In the genomic region with DNA sequence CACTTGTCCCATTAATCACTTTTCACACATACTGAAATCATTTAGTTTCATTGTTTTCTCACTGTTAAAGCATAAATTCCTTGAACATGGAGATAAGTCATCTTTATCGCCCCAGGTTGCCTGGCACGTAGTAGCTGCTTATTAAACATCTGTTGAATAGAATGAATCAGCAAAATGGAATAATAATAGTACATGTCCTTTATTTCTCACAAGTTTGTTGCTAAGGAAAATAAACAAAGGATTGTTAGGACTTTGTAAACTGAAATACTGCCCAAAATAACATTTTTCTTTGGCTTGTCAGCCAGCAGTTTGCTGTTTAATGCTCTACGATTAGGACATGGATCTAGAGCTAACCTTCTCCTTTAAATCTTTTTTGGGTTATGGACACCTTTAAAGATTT, we compare ENCODE assay signal across 18 cellular contexts. TPM values are rescaled to one million over a fixed set of nuclear protein-coding genes. Genes with fewer than 3 reads are reported as not detected.
DNase-seq lines count a peak whose midpoint lies in the region; ATAC-seq and TF ChIP-seq lines count a peak whose summit lies in the region.
"Had no signal": no experiment of that assay in that cellular context is flagged by ENCODE, and none has a peak within 500 bp of the region (broad histone marks: within the 10 kb centered on the region; RNA-seq: fewer than 3 reads in every experiment).

No MANE protein-coding gene starts in this region.

- TF ChIP-seq CTCF in AG04449 (IDR thresholded peaks at IDR 0.05; ENCODE audit: insufficient read depth, low read length, missing control alignments): no peak
- TF ChIP-seq CTCF in HL-60 (IDR thresholded peaks at IDR 0.05; ENCODE audit: insufficient read depth, low read length): no peak
- TF ChIP-seq CTCF in osteoblast (IDR thresholded peaks at IDR 0.05; ENCODE audit: extremely low read depth, low read depth, low read length): no peak

- H3K9me3 ChIP-seq in osteoblast (ENCODE audit: low read depth, low read length): no peaks in the 10 kb centered on the region
- H3K9me3 ChIP-seq: psoas muscle had no signal

- no peak overlapping the region for H3K4me3 ChIP-seq in AG04449 (ENCODE audit: low read depth, low read length)
- H3K4me3 ChIP-seq in HL-60 (replicated peaks; ENCODE audit: insufficient read depth, low read length): no peak overlapping the region
- H3K4me3 ChIP-seq in osteoblast (ENCODE audit: insufficient read depth, low read length): no peak overlapping the region
- H3K4me3 ChIP-seq: lung, psoas muscle had no signal

- POLR2A ChIA-PET in AG04449 (lab: Yijun Ruan, JAX): no interaction called here

- CTCF ChIA-PET in AG04449 (lab: Yijun Ruan, JAX): interaction anchor here (0.9 to 4.5 kb wide), 6 partner anchors 11 to 455 kb away, joined by 3 to 27 read pairs (median 10); partner anchors contain the start of genes ATG3 and SLC35A5

- no peak overlapping the region for H2AFZ ChIP-seq in osteoblast (ENCODE audit: low read length)

- no peak for ATAC-seq in GM19452 (IDR thresholded peaks at IDR 0.05; ENCODE audit: unreplicated experiment)
- no peak for ATAC-seq in HG03442 (IDR thresholded peaks at IDR 0.05; ENCODE audit: unreplicated experiment)
- ATAC-seq in GM19463 (IDR thresholded peaks at IDR 0.05; ENCODE audit: unreplicated experiment): no peak
- ATAC-seq: naive thymus-derived CD8-positive, alpha-beta T cell; psoas muscle had no signal

- peak overlapping the region; percentile 62 for H3K27ac ChIP-seq in HL-60 (replicated peaks)
- H3K27ac ChIP-seq in osteoblast (ENCODE audit: low read depth, low read length): peak overlapping the region; percentile 47
- H3K27ac ChIP-seq: psoas muscle had no signal

- peak; percentile 16 for DNase-seq in AG04449 (ENCODE audit: low read depth, low spot score)
- no peak for DNase-seq in HL-60 (ENCODE audit: low read depth in 1 of 2, low spot score in 1 of 2)
- peak; percentile 22 to 66 for DNase-seq in dermis microvascular lymphatic vessel endothelial cell (ENCODE audit: low read depth in 2 of 2)
- DNase-seq in osteoblast (ENCODE audit: insufficient read length, low spot score, missing footprints): no peak
- DNase-seq in T-helper 1 cell: no peak
- DNase-seq: activated CD4-positive, CD25-positive, alpha-beta regulatory T cell; Calu3; glutamatergic neuron; naive thymus-derived CD8-positive, alpha-beta T cell; NCI-H1092; NCI-H2081 treated with DMSO at 0.1 percent for 48 hours; NCI-H524; psoas muscle; stimulated activated naive CD4-positive, alpha-beta T cell treated with Interleukin-2 at 50 U/mL for 16 hours had no signal

- H3K27me3 ChIP-seq in HL-60 (ENCODE audit: insufficient read depth, poor library complexity, severe bottlenecking) (no peaks in the 10 kb centered on the region), osteoblast (ENCODE audit: insufficient read depth, low read length) (no peaks in the 10 kb centered on the region)

- peaks cover 9% of the 10 kb centered on the region for H3K36me3 ChIP-seq in osteoblast (ENCODE audit: insufficient read depth, low read length)

- H3K4me1 ChIP-seq in osteoblast (ENCODE audit: insufficient read depth, low read length): peaks cover 9% of the 10 kb centered on the region
- H3K4me1 ChIP-seq: psoas muscle had no signal

- H3K4me2 ChIP-seq in osteoblast (ENCODE audit: insufficient read depth, low read length): no peak overlapping the region

- no peaks in the 10 kb centered on the region for H3K79me2 ChIP-seq in osteoblast (ENCODE audit: insufficient read depth, low read length)

- no peaks in the 10 kb centered on the region for H4K20me1 ChIP-seq in osteoblast (ENCODE audit: insufficient read depth, low read length)

RNA-seq across cellular contexts. Expression of gene SLC35A5, which starts 17.9 kb away (rescaled TPM):
- total RNA-seq in dermis microvascular lymphatic vessel endothelial cell: 25.7 and 33.5 TPM in 2 replicates
- total RNA-seq in osteoblast: 41.8 and 58.3 TPM in 2 replicates

RNA-seq across cellular contexts. Expression of gene ATG3, which starts 17.9 kb away (rescaled TPM):
- total RNA-seq in dermis microvascular lymphatic vessel endothelial cell: 53.5 and 62.0 TPM in 2 replicates
- total RNA-seq in osteoblast: 67.2 and 68.4 TPM in 2 replicates

Comparison
In these comparisons a context has a peak if more than half of its experiments do, and no peak if none do; other contexts are left out.
1. DNase-seq: peak in AG04449 (single experiment) and dermis microvascular lymphatic vessel endothelial cell (2 of 2); none in HL-60 (0 of 2), osteoblast (single experiment) and T-helper 1 cell (0 of 5).